ENCODE assay signal across 1 cellular context in the genomic region with DNA sequence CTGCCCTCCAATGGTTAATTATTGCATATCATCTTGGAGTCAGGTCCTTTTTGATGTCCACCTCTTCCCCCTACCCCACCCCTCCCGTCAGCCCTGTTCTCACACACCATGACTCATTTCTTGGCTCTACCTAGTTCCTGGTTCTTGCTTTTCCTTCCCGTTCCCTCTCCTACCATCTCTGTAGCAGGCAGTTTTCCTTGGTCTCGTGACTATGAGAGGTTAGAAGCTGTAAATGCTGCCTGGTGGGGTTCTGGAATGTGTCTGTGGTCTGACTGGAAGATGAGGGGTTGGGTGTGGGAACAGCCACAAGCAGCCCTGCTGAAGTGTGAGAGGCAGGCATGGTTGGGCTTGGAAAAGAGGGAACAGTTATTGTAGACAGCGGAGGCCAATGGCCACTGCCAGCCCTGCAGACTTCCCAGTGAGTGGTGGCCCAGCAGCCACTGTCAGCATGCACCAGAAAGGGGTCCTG.
TF ChIP-seq lines count a peak whose summit lies in the region.

No MANE protein-coding gene starts in this region.

TF ChIP-seq in SK-N-SH, 30 proteins besides CTCF, POLR2A, EP300 and RAD21 (continued from another document):
- TF ChIP-seq USF1 (IDR thresholded peaks at IDR 0.05; ENCODE audit: borderline replicate concordance, low read depth) (peak; percentile 69; the same call in 1 of the 2 replicates), ELF1 (IDR thresholded peaks at IDR 0.05) (peak; percentile 80), JUND (IDR thresholded peaks at IDR 0.05) (peak; percentile 74), TCF12 (IDR thresholded peaks at IDR 0.05) (peak; percentile 77), SIN3A (IDR thresholded peaks at IDR 0.05; ENCODE audit: borderline replicate concordance, low read depth, low read length) (0 out of 2 replicates have a peak, but pooled peaks have one; percentile 20), MEF2A (IDR thresholded peaks at IDR 0.05; ENCODE audit: borderline replicate concordance, low read depth) (no peak), FOSL2 (IDR thresholded peaks at IDR 0.05; ENCODE audit: borderline replicate concordance, low read depth) (peak; percentile 80), MAX (IDR thresholded peaks at IDR 0.05; ENCODE audit: low read depth) (peak; percentile 64), REST (IDR thresholded peaks at IDR 0.05; ENCODE audit: low read depth, low read length) (peak; percentile 64), YY1 (IDR thresholded peaks at IDR 0.05; ENCODE audit: low read depth) (no peak; the same call in 1 of the 2 replicates), POLR2AphosphoS5 (IDR thresholded peaks at IDR 0.05; ENCODE audit: low read depth, low read length) (no peak), MXI1 (IDR thresholded peaks at IDR 0.05; ENCODE audit: low read depth, low read length) (no peak)
- TF ChIP-seq, protein P1, sequence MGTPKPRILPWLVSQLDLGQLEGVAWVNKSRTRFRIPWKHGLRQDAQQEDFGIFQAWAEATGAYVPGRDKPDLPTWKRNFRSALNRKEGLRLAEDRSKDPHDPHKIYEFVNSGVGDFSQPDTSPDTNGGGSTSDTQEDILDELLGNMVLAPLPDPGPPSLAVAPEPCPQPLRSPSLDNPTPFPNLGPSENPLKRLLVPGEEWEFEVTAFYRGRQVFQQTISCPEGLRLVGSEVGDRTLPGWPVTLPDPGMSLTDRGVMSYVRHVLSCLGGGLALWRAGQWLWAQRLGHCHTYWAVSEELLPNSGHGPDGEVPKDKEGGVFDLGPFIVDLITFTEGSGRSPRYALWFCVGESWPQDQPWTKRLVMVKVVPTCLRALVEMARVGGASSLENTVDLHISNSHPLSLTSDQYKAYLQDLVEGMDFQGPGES (IDR thresholded peaks at IDR 0.05; ENCODE audit: low read depth, low read length): no peak
TF ChIP-seq in SK-N-SH: peak in this region for 10.
